ENCODE assay signal across 29 cellular contexts in the genomic region with DNA sequence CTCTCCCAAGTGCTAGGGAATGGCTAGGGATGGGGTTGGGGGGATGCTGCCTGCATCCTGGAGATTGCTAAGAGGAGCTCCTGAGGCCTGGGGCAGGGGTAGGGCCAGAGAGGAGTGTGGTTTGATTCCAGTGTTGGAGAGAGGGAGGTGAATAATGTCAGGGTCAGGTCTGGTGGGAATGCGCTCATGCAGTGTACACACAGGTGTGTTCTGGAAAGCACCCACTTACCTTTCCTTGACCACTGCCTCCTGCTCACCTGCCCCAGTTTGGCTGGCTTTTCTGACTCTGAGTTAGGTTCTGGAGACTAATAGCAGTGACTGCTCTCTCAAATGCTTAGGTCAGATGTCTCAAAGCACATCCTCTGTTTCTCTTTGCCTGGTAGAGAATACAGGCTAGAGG.
"Had no signal": no experiment of that assay in that cellular context is flagged by ENCODE, and none has a peak within 500 bp of the region (broad histone marks: within the 10 kb centered on the region; RNA-seq: fewer than 3 reads in every experiment).

No MANE protein-coding gene starts in this region.

- H3K27ac Mint-ChIP-seq: activated CD4-positive, alpha-beta memory T cell treated with anti-CD3 and anti-CD28 coated beads for 36 hours; activated CD4-positive, alpha-beta T cell treated with anti-CD3 and anti-CD28 coated beads for 36 hours; activated CD4-positive, alpha-beta T cell treated with anti-CD3 and anti-CD28 coated beads, Interleukin-2, amount 10 ng/mL, durations not matched to agents 24 days and 14 days; activated CD8-positive, alpha-beta memory T cell treated with anti-CD3 and anti-CD28 coated beads, Interleukin-2, amount 10 ng/mL, durations not matched to agents 7 days and 5 days; activated CD8-positive, alpha-beta T cell treated with anti-CD3 and anti-CD28 coated beads, Interleukin-2, amount 10 ng/mL, durations not matched to agents 7 days and 5 days; activated naive CD4-positive, alpha-beta T cell treated with anti-CD3 and anti-CD28 coated beads, Interleukin-2, amount 10 ng/mL, durations not matched to agents 7 days and 5 days; activated naive CD4-positive, alpha-beta T cell treated with anti-CD3 and anti-CD28 coated beads, Interleukin-2, amount 50 U/mL, for 72 hours; activated T-cell treated with anti-CD3 and anti-CD28 coated beads, Interleukin-2, amount 50 U/mL, for 24 hours; activated T-cell treated with anti-CD3 and anti-CD28 coated beads, Interleukin-2, amount 50 U/mL, for 72 hours; effector memory CD8-positive, alpha-beta T cell had no signal

- H3K4me1 Mint-ChIP-seq: activated CD4-positive, alpha-beta T cell treated with anti-CD3 and anti-CD28 coated beads, Interleukin-2, amount 10 ng/mL, durations not matched to agents 24 days and 14 days; activated CD8-positive, alpha-beta memory T cell treated with anti-CD3 and anti-CD28 coated beads, Interleukin-2, amount 10 ng/mL, durations not matched to agents 7 days and 5 days; activated naive CD4-positive, alpha-beta T cell treated with anti-CD3 and anti-CD28 coated beads, Interleukin-2, amount 10 ng/mL, durations not matched to agents 7 days and 5 days had no signal

- H3K36me3 ChIP-seq: adrenal gland, esophagus muscularis mucosa, gastroesophageal sphincter had no signal

- ATAC-seq: activated CD4-positive, alpha-beta T cell treated with anti-CD3 and anti-CD28 coated beads for 36 hours; activated CD8-positive, alpha-beta memory T cell treated with anti-CD3 and anti-CD28 coated beads, Interleukin-2, amount 10 ng/mL, durations not matched to agents 7 days and 5 days; activated CD8-positive, alpha-beta T cell treated with anti-CD3 and anti-CD28 coated beads, Interleukin-2, amount 10 ng/mL, durations not matched to agents 7 days and 5 days; activated naive CD4-positive, alpha-beta T cell treated with anti-CD3 and anti-CD28 coated beads, Interleukin-2, amount 50 U/mL, for 72 hours; activated T-cell treated with anti-CD3 and anti-CD28 coated beads, Interleukin-2, amount 50 U/mL, for 72 hours; body of pancreas; effector memory CD8-positive, alpha-beta T cell; gastroesophageal sphincter had no signal

- DNase-seq: activated CD4-positive, alpha-beta memory T cell treated with anti-CD3 and anti-CD28 coated beads for 36 hours; activated CD4-positive, alpha-beta T cell treated with anti-CD3 and anti-CD28 coated beads for 36 hours; activated CD4-positive, alpha-beta T cell treated with anti-CD3 and anti-CD28 coated beads, Interleukin-2, amount 10 ng/mL, durations not matched to agents 24 days and 14 days; activated CD4-positive, CD25-positive, alpha-beta regulatory T cell; activated CD4-positive, CD25-positive, alpha-beta regulatory T cell treated with anti-CD3 and anti-CD28 coated beads, Interleukin-2, amount 50 U/mL, for 72 hours; activated CD8-positive, alpha-beta memory T cell treated with anti-CD3 and anti-CD28 coated beads, Interleukin-2, amount 10 ng/mL, durations not matched to agents 7 days and 5 days; activated CD8-positive, alpha-beta memory T cell treated with anti-CD3 and anti-CD28 coated beads, Interleukin-2, amount 50 U/mL, for 48 hours; activated CD8-positive, alpha-beta T cell treated with anti-CD3 and anti-CD28 coated beads, Interleukin-2, amount 10 ng/mL, durations not matched to agents 7 days and 5 days; activated gamma-delta T cell; activated naive CD4-positive, alpha-beta T cell; activated naive CD4-positive, alpha-beta T cell treated with anti-CD3 and anti-CD28 coated beads, Interleukin-2, amount 10 ng/mL, durations not matched to agents 7 days and 5 days; activated T-cell treated with anti-CD3 and anti-CD28 coated beads for 4 hours; activated T-cell treated with anti-CD3 and anti-CD28 coated beads, Interleukin-2, amount 50 U/mL, for 24 hours; activated T-cell treated with anti-CD3 and anti-CD28 coated beads, Interleukin-2, amount 50 U/mL, for 72 hours; adrenal gland; amygdala; aorta; body of pancreas; caudate nucleus; cortex of kidney; dermis blood vessel endothelial cell; effector CD4-positive, alpha-beta T cell; effector memory CD8-positive, alpha-beta T cell; erythroblast; foreskin melanocyte; T-helper 2 cell had no signal

- H3K36me3 Mint-ChIP-seq: activated CD4-positive, alpha-beta memory T cell treated with anti-CD3 and anti-CD28 coated beads for 36 hours; activated CD8-positive, alpha-beta memory T cell treated with anti-CD3 and anti-CD28 coated beads, Interleukin-2, amount 10 ng/mL, durations not matched to agents 7 days and 5 days; activated naive CD4-positive, alpha-beta T cell treated with anti-CD3 and anti-CD28 coated beads, Interleukin-2, amount 10 ng/mL, durations not matched to agents 7 days and 5 days; activated naive CD4-positive, alpha-beta T cell treated with anti-CD3 and anti-CD28 coated beads, Interleukin-2, amount 50 U/mL, for 72 hours had no signal

- H3K9me3 Mint-ChIP-seq: activated CD4-positive, alpha-beta memory T cell treated with anti-CD3 and anti-CD28 coated beads for 36 hours; activated naive CD4-positive, alpha-beta T cell treated with anti-CD3 and anti-CD28 coated beads, Interleukin-2, amount 10 ng/mL, durations not matched to agents 7 days and 5 days; activated naive CD4-positive, alpha-beta T cell treated with anti-CD3 and anti-CD28 coated beads, Interleukin-2, amount 50 U/mL, for 72 hours; activated T-cell treated with anti-CD3 and anti-CD28 coated beads, Interleukin-2, amount 50 U/mL, for 24 hours; effector memory CD8-positive, alpha-beta T cell had no signal

- H3K4me3 ChIP-seq: adrenal gland, body of pancreas, esophagus muscularis mucosa, gastroesophageal sphincter had no signal

- H3K27me3 ChIP-seq: adrenal gland, body of pancreas, esophagus muscularis mucosa, gastroesophageal sphincter had no signal

- H3K4me3 Mint-ChIP-seq: activated CD4-positive, alpha-beta memory T cell treated with anti-CD3 and anti-CD28 coated beads for 36 hours; activated CD4-positive, alpha-beta T cell treated with anti-CD3 and anti-CD28 coated beads for 36 hours; activated CD4-positive, alpha-beta T cell treated with anti-CD3 and anti-CD28 coated beads, Interleukin-2, amount 10 ng/mL, durations not matched to agents 24 days and 14 days; activated CD8-positive, alpha-beta memory T cell treated with anti-CD3 and anti-CD28 coated beads, Interleukin-2, amount 10 ng/mL, durations not matched to agents 7 days and 5 days; activated CD8-positive, alpha-beta T cell treated with anti-CD3 and anti-CD28 coated beads, Interleukin-2, amount 10 ng/mL, durations not matched to agents 7 days and 5 days; activated naive CD4-positive, alpha-beta T cell treated with anti-CD3 and anti-CD28 coated beads, Interleukin-2, amount 10 ng/mL, durations not matched to agents 7 days and 5 days; activated T-cell treated with anti-CD3 and anti-CD28 coated beads, Interleukin-2, amount 50 U/mL, for 24 hours; activated T-cell treated with anti-CD3 and anti-CD28 coated beads, Interleukin-2, amount 50 U/mL, for 72 hours; effector memory CD8-positive, alpha-beta T cell had no signal

- H3K27me3 Mint-ChIP-seq: activated CD4-positive, alpha-beta memory T cell treated with anti-CD3 and anti-CD28 coated beads for 36 hours; activated CD4-positive, alpha-beta T cell treated with anti-CD3 and anti-CD28 coated beads for 36 hours; activated CD4-positive, alpha-beta T cell treated with anti-CD3 and anti-CD28 coated beads, Interleukin-2, amount 10 ng/mL, durations not matched to agents 24 days and 14 days; activated CD8-positive, alpha-beta memory T cell treated with anti-CD3 and anti-CD28 coated beads, Interleukin-2, amount 10 ng/mL, durations not matched to agents 7 days and 5 days; activated naive CD4-positive, alpha-beta T cell treated with anti-CD3 and anti-CD28 coated beads, Interleukin-2, amount 10 ng/mL, durations not matched to agents 7 days and 5 days; activated T-cell treated with anti-CD3 and anti-CD28 coated beads, Interleukin-2, amount 50 U/mL, for 24 hours; effector memory CD8-positive, alpha-beta T cell had no signal

- H3K27ac ChIP-seq: adrenal gland, body of pancreas, esophagus muscularis mucosa, gastroesophageal sphincter had no signal

- H3K9me3 ChIP-seq: adrenal gland, body of pancreas, esophagus muscularis mucosa, gastroesophageal sphincter had no signal
